Comparison of ENCODE assay signal across 8 cellular contexts in genomic region chr6:30325873-30326445, GRCh38. TPM values are rescaled to one million over a fixed set of nuclear protein-coding genes. Genes with fewer than 3 reads are reported as not detected.
DNase-seq lines count a peak whose midpoint lies in the region; ATAC-seq, FAIRE-seq and TF ChIP-seq lines count a peak whose summit lies in the region.

No MANE protein-coding gene starts in this region.

- H4K20me1 ChIP-seq in GM23338 (replicated peaks; ENCODE audit: insufficient read depth), result no peaks in the 10 kb centered on the region; the same call in none of the 2 replicates
- H4K20me1 ChIP-seq in SK-N-SH (ENCODE audit: insufficient read depth), result peaks cover 41% of the 10 kb centered on the region
- no peaks in the 10 kb centered on the region; the same call in 1 of the 2 replicates for H4K20me1 ChIP-seq in GM12878 (ENCODE audit: control insufficient read depth, insufficient read depth)

- peaks cover 15% of the 10 kb centered on the region for H3K27me3 Mint-ChIP-seq in GM23338 (ENCODE audit: insufficient read depth, low read depth, poor library complexity)

- no peaks in the 10 kb centered on the region for H3K9me2 ChIP-seq in GM23338 (ENCODE audit: insufficient read depth)
- H3K9me2 ChIP-seq in SK-N-SH, result no peaks in the 10 kb centered on the region

- RAD21 ChIA-PET in GM12878 (lab: Charles Lee; ENCODE audit: unreplicated experiment), result interaction anchor here (0.8 to 2.2 kb wide), 7 partner anchors 21 to 113 kb away, joined by 3 to 9 read pairs (median 3); partner anchors contain the start of gene TRIM26

- no peak for TF ChIP-seq POLR2A in GM12878 (IDR thresholded peaks at IDR 0.05; ENCODE audit: low read depth, low read length)

- H3K27ac ChIP-seq in GM23338 (ENCODE audit: low read depth) (peak overlapping the region; percentile 98), SK-N-SH (ENCODE audit: low read depth in 2 of 2, low read length in 1 of 2) (peak overlapping the region; percentile 89 to 98), GM12878 (ENCODE audit: control insufficient read depth, insufficient read depth) (peak overlapping the region; percentile 88)

- peaks cover 34% of the 10 kb centered on the region for H3K4me1 ChIP-seq in GM23338 (ENCODE audit: insufficient read depth)
- H3K4me1 ChIP-seq in SK-N-SH (ENCODE audit: control insufficient read depth in 1 of 2, insufficient read depth in 2 of 2, low read depth in 1 of 2, low read length in 1 of 2), result peaks cover 6 to 7% of the 10 kb centered on the region in 2 experiments; a peak in 2 of 4 replicates
- H3K4me1 ChIP-seq in GM12878 (ENCODE audit: control insufficient read depth, insufficient read depth, low read length), result peaks cover 10% of the 10 kb centered on the region

- DNase-seq in DMS79 (lab: John Stamatoyannopoulos, UW), result peak; percentile 61
- DNase-seq in GM23338 (ENCODE audit: low spot score), result peak; percentile 85
- DNase-seq in Kasumi-1 (lab: John Stamatoyannopoulos, UW), result peak; percentile 61 to 71
- no peak for DNase-seq in SK-N-SH
- DNase-seq in GM12878 (ENCODE audit: low read depth, low spot score), result peak; percentile 28
- peak; percentile 85 for DNase-seq in kidney tubule cell (ENCODE audit: low spot score)
- peak; percentile 47 to 55 for DNase-seq in stimulated activated CD4-positive, alpha-beta T cell treated with anti-CD3 and anti-CD28 coated beads, Interleukin-1b, Interleukin-23, amount 100 ng/mL, for 4 hours (ENCODE audit: low read depth in 2 of 2)
- DNase-seq in NCI-H1930 (lab: John Stamatoyannopoulos, UW), result no peak

- peak overlapping the region; percentile 61 for H3K4me3 ChIP-seq in GM23338
- H3K4me3 ChIP-seq in SK-N-SH (ENCODE audit: low read depth in 2 of 2, low read length in 1 of 2), result peak overlapping the region; percentile 77 to 96
- peak overlapping the region; percentile 95 for H3K4me3 ChIP-seq in GM12878

- H3K79me2 ChIP-seq in GM23338 (replicated peaks; ENCODE audit: insufficient read depth), result peaks cover 64% of the 10 kb centered on the region
- H3K79me2 ChIP-seq in SK-N-SH (ENCODE audit: insufficient read depth), result peaks cover 57% of the 10 kb centered on the region
- H3K79me2 ChIP-seq in GM12878 (ENCODE audit: control insufficient read depth, insufficient read depth, low read length), result peaks cover 62% of the 10 kb centered on the region

- intact Hi-C loops in GM12878 (cut with micrococcal nuclease; ENCODE audit: unreplicated experiment), result loop anchor here (2.0 to 10.0 kb wide), 2 partner anchors 113 to 229 kb away; partner anchors contain the start of genes GNL1, PRR3 and TRIM26

- no peak for TF ChIP-seq EP300 in SK-N-SH (IDR thresholded peaks at IDR 0.05; ENCODE audit: borderline replicate concordance in 1 of 2, low read depth in 1 of 2, low read length in 1 of 2)
- TF ChIP-seq EP300 in GM12878 (IDR thresholded peaks at IDR 0.05; ENCODE audit: borderline replicate concordance in 1 of 2, control insufficient read depth in 1 of 2, low read depth in 2 of 2, low read length in 2 of 2), result no peak

- SMC1A ChIA-PET in GM12878 (lab: Charles Lee; ENCODE audit: uncharacterized antibody, unreplicated experiment), result interaction anchor here (0.6 to 1.4 kb wide), 8 partner anchors 11 to 113 kb away, joined by 3 to 5 read pairs (median 4); partner anchors contain the start of gene TRIM26

- POLR2A ChIA-PET in SK-N-SH (lab: Yijun Ruan, JAX), result interaction anchor here (0.6 to 2.3 kb wide), 7 partner anchors 11 to 288 kb away, joined by 4 to 10 read pairs (median 5); partner anchors contain the start of gene TRIM26
- POLR2A ChIA-PET in GM12878 (lab: Charles Lee), result interaction anchor here (0.6 to 4.0 kb wide), 17 partner anchors 9 to 439 kb away, joined by 3 to 18 read pairs (median 4); partner anchors contain the start of gene TRIM26

- TF ChIP-seq CTCF in GM23338 (conservative IDR thresholded peaks at IDR 0.05; ENCODE audit: low read depth in 2 of 2), result no peak
- TF ChIP-seq CTCF in SK-N-SH (IDR thresholded peaks at IDR 0.05), result no peak
- no peak for TF ChIP-seq CTCF in GM12878 (IDR thresholded peaks at IDR 0.05 in 2 of 3, conservative IDR thresholded peaks at IDR 0.05 in 1 of 3; ENCODE audit: control insufficient read depth in 2 of 3, extremely low read depth in 1 of 3, insufficient read depth in 1 of 3, low read depth in 3 of 3, low read length in 3 of 3)

- no peaks in the 10 kb centered on the region for H3K9me3 Mint-ChIP-seq in GM23338

- 2% methylated on average over 20 of the region's 25 CpGs for WGBS in SK-N-SH (ENCODE audit: low lambda C conversion rate)
- WGBS in GM12878 (ENCODE audit: insufficient coverage, insufficient replicate concordance, low lambda C conversion rate, missing lambda C conversion rate), result under 1% methylated on average over 25 of the region's 25 CpGs

- H3K9ac ChIP-seq in SK-N-SH (peak overlapping the region; percentile 89), GM12878 (ENCODE audit: control insufficient read depth, insufficient read depth, low read length) (peak overlapping the region; percentile 92)

- FAIRE-seq in GM12878 (lab: Jason Lieb, UNC), result no peak

- in situ Hi-C loops in GM12878 (cut with MboI), result no loop called here

- H3K9me3 ChIP-seq in SK-N-SH, result no peaks in the 10 kb centered on the region
- H3K9me3 ChIP-seq in GM12878 (replicated peaks; ENCODE audit: control insufficient read depth, insufficient read depth, low read length), result no peaks in the 10 kb centered on the region

- H2AFZ ChIP-seq in GM23338 (0 out of 2 replicates have a peak overlapping the region, but pooled peaks have one; percentile 69), SK-N-SH (ENCODE audit: low read depth) (peak overlapping the region; percentile 94), GM12878 (ENCODE audit: control insufficient read depth, low read depth, low read length) (peak overlapping the region; percentile 96)

- ATAC-seq in GM23338 (peak; percentile 77), GM12878 (peak; percentile 32)

- peaks cover 13% of the 10 kb centered on the region for H3K36me3 ChIP-seq in GM23338 (ENCODE audit: insufficient read depth)
- H3K36me3 ChIP-seq in SK-N-SH (replicated peaks in 1 of 2; ENCODE audit: control insufficient read depth in 1 of 2, insufficient read depth in 2 of 2, low read length in 1 of 2), result peaks cover 13 to 18% of the 10 kb centered on the region in 2 experiments
- H3K36me3 ChIP-seq in GM12878 (ENCODE audit: control insufficient read depth in 2 of 2, insufficient read depth in 2 of 2, low read length in 1 of 2), result peaks cover 1 to 11% of the 10 kb centered on the region in 2 experiments; a peak in 3 of 4 replicates

- H3K27me3 ChIP-seq in GM23338 (ENCODE audit: insufficient read depth) (no peaks in the 10 kb centered on the region), SK-N-SH (ENCODE audit: insufficient read depth) (no peaks in the 10 kb centered on the region), GM12878 (replicated peaks in 1 of 2; ENCODE audit: control insufficient read depth in 2 of 2, insufficient read depth in 2 of 2, low read length in 1 of 2) (no peaks in the 10 kb centered on the region)

- H3K36me3 Mint-ChIP-seq in GM23338 (ENCODE audit: low read depth), result peaks cover 28% of the 10 kb centered on the region

- TF ChIP-seq RAD21 in SK-N-SH (IDR thresholded peaks at IDR 0.05; ENCODE audit: low read length) (no peak), GM12878 (IDR thresholded peaks at IDR 0.05; ENCODE audit: insufficient read depth, low read depth, low read length) (no peak)

- BruUV-seq in GM12878 (replicated peaks; lab: Mats Ljungman, UMichigan), result no TSS peak

- H3F3A ChIP-seq in GM23338 (replicated peaks; ENCODE audit: low read depth) (no peaks in the 10 kb centered on the region), SK-N-SH (replicated peaks; ENCODE audit: insufficient read depth) (peaks cover 4% of the 10 kb centered on the region)

- peak overlapping the region; percentile 77 for H3K4me2 ChIP-seq in GM23338
- peak overlapping the region; percentile 87 for H3K4me2 ChIP-seq in SK-N-SH
- peak overlapping the region; percentile 98 for H3K4me2 ChIP-seq in GM12878 (ENCODE audit: control insufficient read depth, insufficient read depth)

- H3K4me1 Mint-ChIP-seq in GM23338, result peaks cover 46% of the 10 kb centered on the region

- peak overlapping the region; percentile 90 for H3K4me3 Mint-ChIP-seq in GM23338

- CTCF ChIA-PET in SK-N-SH (lab: Yijun Ruan, JAX), result interaction anchor here (0.9 to 2.0 kb wide), 4 partner anchors 12 to 107 kb away, joined by 3 to 19 read pairs (median 4); no protein-coding TSS in a partner anchor
- CTCF ChIA-PET in GM12878 (lab: Yijun Ruan, JAX), result interaction anchor here (0.7 to 1.5 kb wide), 5 partner anchors 56 to 128 kb away, joined by 3 to 5 read pairs (median 3); partner anchors contain the start of gene TRIM26

- H3K27ac Mint-ChIP-seq in GM23338, result peak overlapping the region; percentile 99

RNA-seq across cellular contexts. Expression of gene TRIM39, which starts 0.8 kb away (rescaled TPM):
- 14.6 and 19.2 TPM in 2 replicates for total RNA-seq in GM23338 (2014; rRNA removed; shearing (Covaris generic))
- polyA plus RNA-seq in GM23338 (2016; fragmentation: Nextera tagmentation; extraction: Ambion mirVana), result 5.4 and 5.9 TPM in 2 replicates
- 6.5 and 7.4 TPM in 2 replicates for polyA plus RNA-seq in SK-N-SH (2012; rRNA removed)
- 5.5 and 5.9 TPM in 2 replicates for polyA plus RNA-seq in SK-N-SH (2012; cell fraction: cytosol; rRNA removed)
- polyA plus RNA-seq in SK-N-SH (2012; cell fraction: nucleus; rRNA removed), result 18.5 and 22.9 TPM in 2 replicates
- total RNA-seq in GM12878 (2013; cell fraction: nucleolus; rRNA removed), result 16.4 and 17.8 TPM in 2 replicates
- total RNA-seq in GM12878 (2014; rRNA removed), result 9.5 and 10.4 TPM in 2 replicates
- 8.1 and 8.2 TPM in 2 replicates for total RNA-seq in GM12878 (2014; rRNA removed; fragmentation: Illumina TruSeq; extraction: Trizol)
- total RNA-seq in GM12878 (2021), result 9.7 and 11.9 TPM in 2 replicates
- 6.5 TPM for polyA plus RNA-seq in GM12878 (2011; ENCODE audit: low read depth)
- 9.9 and 11.0 TPM in 2 replicates for polyA plus RNA-seq in GM12878 (2011; rRNA removed)
- polyA plus RNA-seq in GM12878 (2011; cell fraction: cytosol; rRNA removed), result 9.2 and 10.1 TPM in 2 replicates
- polyA plus RNA-seq in GM12878 (2011; cell fraction: nucleus; rRNA removed), result 31.9 and 38.7 TPM in 2 replicates
- polyA plus RNA-seq in GM12878 (2012), result 7.6 and 7.9 TPM in 2 replicates
- polyA plus RNA-seq in GM12878 (2014; fragmentation: Illumina TruSeq; extraction: Trizol), result 9.4 and 11.1 TPM in 2 replicates
- polyA plus RNA-seq in GM12878 (2014; fragmentation: Nextera tagmentation; extraction: Ambion mirVana), result 1 to 10 TPM; 3.0 to 3.1 TPM
- 10.3 and 13.3 TPM in 2 replicates for polyA plus RNA-seq in GM12878 (2014; rRNA removed)
- polyA plus RNA-seq in GM12878 (2016; fragmentation: Nextera tagmentation; extraction: Ambion mirVana), result 1 to 10 TPM; 7.1 TPM
- polyA minus RNA-seq in GM12878 (2011; rRNA and poly(A)+ RNA removed), result 7.8 and 10.0 TPM in 2 replicates
- polyA minus RNA-seq in GM12878 (2011; cell fraction: cytosol; rRNA and poly(A)+ RNA removed), result 4.5 and 5.7 TPM in 2 replicates
- polyA minus RNA-seq in GM12878 (2011; cell fraction: nucleus; rRNA and poly(A)+ RNA removed), result 9.7 and 14.2 TPM in 2 replicates

RNA-seq across cellular contexts. Expression of gene RPP21, which starts 19.0 kb away (rescaled TPM):
- total RNA-seq in GM23338 (2014; rRNA removed; shearing (Covaris generic)), result 63.7 and 79.3 TPM in 2 replicates
- polyA plus RNA-seq in GM23338 (2016; fragmentation: Nextera tagmentation; extraction: Ambion mirVana) (161 and 178 TPM in 2 replicates), SK-N-SH (2012; rRNA removed) (68.8 and 108 TPM in 2 replicates), GM12878 (2011; rRNA removed) (18.0 and 29.3 TPM in 2 replicates), GM12878 (2014; fragmentation: Illumina TruSeq; extraction: Trizol) (2.6 and 14.3 TPM in 2 replicates), GM12878 (2014; fragmentation: Nextera tagmentation; extraction: Ambion mirVana) (10 to 100 TPM; 39.3 to 44.3 TPM), GM12878 (2014; rRNA removed) (94.6 and 97.8 TPM in 2 replicates), GM12878 (2016; fragmentation: Nextera tagmentation; extraction: Ambion mirVana) (10 to 100 TPM; 50.6 to 59.2 TPM)
- 40.2 and 60.4 TPM in 2 replicates for polyA plus RNA-seq in SK-N-SH (2012; cell fraction: cytosol; rRNA removed)
- polyA plus RNA-seq in SK-N-SH (2012; cell fraction: nucleus; rRNA removed), result 108 and 202 TPM in 2 replicates
- total RNA-seq in GM12878 (2013; cell fraction: nucleolus; rRNA removed), result 6.4 and 7.6 TPM in 2 replicates
- total RNA-seq in GM12878 (2014; rRNA removed) (59.4 and 73.8 TPM in 2 replicates), GM12878 (2014; rRNA removed; fragmentation: Illumina TruSeq; extraction: Trizol) (21.8 and 24.7 TPM in 2 replicates), GM12878 (2021) (38.3 and 39.9 TPM in 2 replicates)
- polyA plus RNA-seq in GM12878 (2011; ENCODE audit: low read depth), result 39.3 TPM
- 77.9 and 124 TPM in 2 replicates for polyA plus RNA-seq in GM12878 (2011; cell fraction: cytosol; rRNA removed)
- polyA plus RNA-seq in GM12878 (2011; cell fraction: nucleus; rRNA removed), result 74.3 and 96.8 TPM in 2 replicates
- 47.3 and 53.0 TPM in 2 replicates for polyA plus RNA-seq in GM12878 (2012)
- 3.2 and 15.8 TPM in 2 replicates for polyA minus RNA-seq in GM12878 (2011; rRNA and poly(A)+ RNA removed)
- 3.1 and 5.5 TPM in 2 replicates for polyA minus RNA-seq in GM12878 (2011; cell fraction: cytosol; rRNA and poly(A)+ RNA removed)
- 6.2 and 10.3 TPM in 2 replicates for polyA minus RNA-seq in GM12878 (2011; cell fraction: nucleus; rRNA and poly(A)+ RNA removed)

Comparison
In these comparisons a context has a peak if more than half of its experiments do, and no peak if none do; other contexts are left out.
1. DNase-seq: peak in DMS79 (single experiment), GM23338 (single experiment), Kasumi-1 (2 of 2), GM12878 (single experiment), kidney tubule cell (single experiment) and stimulated activated CD4-positive, alpha-beta T cell treated with anti-CD3 and anti-CD28 coated beads, Interleukin-1b, Interleukin-23, amount 100 ng/mL, for 4 hours (2 of 2); none in SK-N-SH (single experiment) and NCI-H1930 (0 of 2).
2. Peak in every context shown above with its lines, with median percentiles within 50 percentile points of each other: H2AFZ ChIP-seq, H3K27ac ChIP-seq, H3K4me2 ChIP-seq and H3K4me3 ChIP-seq.